Comparison of ENCODE assay signal across 15 cellular contexts in the genomic region with DNA sequence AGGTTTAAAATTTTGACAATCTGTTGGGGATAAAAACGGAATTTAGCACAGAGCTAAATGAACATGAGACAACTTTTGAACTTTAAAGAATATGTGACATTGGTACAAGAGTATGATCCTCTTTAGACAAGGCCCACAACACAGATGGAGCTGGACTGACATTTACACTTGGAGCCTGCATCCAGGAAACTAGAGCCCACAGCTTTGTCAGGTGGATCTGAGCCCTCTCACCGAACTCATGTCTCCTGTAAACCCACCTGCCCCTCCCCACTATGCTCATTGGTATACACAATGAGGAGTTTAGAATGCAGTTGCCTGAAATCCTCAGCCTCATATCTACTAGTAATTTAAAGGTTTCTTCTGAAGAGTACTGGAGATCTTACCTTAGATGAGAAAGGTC.
"Had no signal": no experiment of that assay in that cellular context is flagged by ENCODE, and none has a peak within 500 bp of the region (broad histone marks: within the 10 kb centered on the region; RNA-seq: fewer than 3 reads in every experiment).

No MANE protein-coding gene starts in this region.

- H3K36me3 ChIP-seq: cardiac muscle cell, suprapubic skin, upper lobe of right lung had no signal

- DNase-seq: activated CD4-positive, alpha-beta T cell treated with anti-CD3 and anti-CD28 coated beads for 1 hour; activated CD4-positive, alpha-beta T cell treated with anti-CD3 and anti-CD28 coated beads, Interleukin-2, amount 50 U/mL, for 4 hours; activated naive CD4-positive, alpha-beta T cell treated with anti-CD3 and anti-CD28 coated beads, Interleukin-2, amount 10 ng/mL, durations not matched to agents 7 days and 5 days; dorsolateral prefrontal cortex; esophagus squamous epithelium; hypothalamus; retina; stimulated activated CD4-positive, alpha-beta T cell treated with anti-CD3 and anti-CD28 coated beads, Interleukin-4, amount 100 ng/mL, for 24 hours; stimulated activated CD8-positive, alpha-beta memory T cell treated with anti-CD3 and anti-CD28 coated beads, Interleukin-4, amount 100 ng/mL, for 48 hours; stimulated activated naive CD4-positive, alpha-beta T cell treated with Interleukin-2 at 50 U/mL for 16 hours; upper lobe of right lung had no signal

- H3K27me3 ChIP-seq: ascending aorta, cardiac muscle cell, dorsolateral prefrontal cortex, esophagus squamous epithelium, suprapubic skin, upper lobe of right lung had no signal

- H3K9me3 ChIP-seq: esophagus squamous epithelium, suprapubic skin, upper lobe of right lung had no signal

- H3K4me3 ChIP-seq: ascending aorta, cardiac muscle cell, dorsolateral prefrontal cortex, esophagus squamous epithelium, suprapubic skin, upper lobe of right lung had no signal

- H3K27ac ChIP-seq: ascending aorta, cardiac muscle cell, dorsolateral prefrontal cortex, esophagus squamous epithelium, suprapubic skin, upper lobe of right lung had no signal

- H3K4me1 ChIP-seq: ascending aorta, esophagus squamous epithelium, suprapubic skin, upper lobe of right lung had no signal

- FAIRE-seq: endometrium had no signal
